ENCODE assay signal across 8 cellular contexts in genomic region chr19:39405930-39406655, GRCh38. TPM values are rescaled to one million over a fixed set of nuclear protein-coding genes. Genes with fewer than 3 reads are reported as not detected.
DNase-seq lines count a peak whose midpoint lies in the region; ATAC-seq and TF ChIP-seq lines count a peak whose summit lies in the region.

No MANE protein-coding gene starts in this region.

- ATAC-seq in lung (ENCODE audit: insufficient read depth, low FRiP score): no peak
- no peak for ATAC-seq in HG03045 (IDR thresholded peaks at IDR 0.05; ENCODE audit: unreplicated experiment)
- no peak for ATAC-seq in GM21381 (IDR thresholded peaks at IDR 0.05; ENCODE audit: unreplicated experiment)

- H3K4me3 ChIP-seq in HUES48 (ENCODE audit: low read depth, low read length) (peak overlapping the region; percentile 99), lung (peak overlapping the region; percentile 42)

- H3K9ac ChIP-seq in HUES48 (ENCODE audit: low read depth, low read length): no peak overlapping the region

- WGBS in lung, 2 donors: 13 to 17% methylated on average over 22 of the region's 22 CpGs

- H3K27me3 ChIP-seq in HUES48 (ENCODE audit: control insufficient read depth, insufficient read depth, low read length): no peaks in the 10 kb centered on the region
- H3K27me3 ChIP-seq in lung (ENCODE audit: control insufficient read depth, insufficient read depth): no peaks in the 10 kb centered on the region

- H3K4me3 Mint-ChIP-seq in brain: peak overlapping the region; percentile 83 to 90 (median 86)

- H3K36me3 ChIP-seq in HUES48 (ENCODE audit: control insufficient read depth, insufficient read depth, low read length): 0 out of 2 replicates have a peak, but pooled peaks cover 4% of the 10 kb centered on the region
- peaks cover 3 to 12% of the 10 kb centered on the region in 2 donors for H3K36me3 ChIP-seq in lung (ENCODE audit: control insufficient read depth in 2 of 2, insufficient read depth in 2 of 2, low read length in 2 of 2)

- peaks cover 0 to 5% (median 0%) of the 10 kb centered on the region in 5 experiments for H3K9me3 Mint-ChIP-seq in brain

- peaks cover 5% of the 10 kb centered on the region for H3K36me3 Mint-ChIP-seq in brain

- H3K27ac ChIP-seq in HUES48 (ENCODE audit: low read depth, low read length) (peak overlapping the region; percentile 55), lung (ENCODE audit: low read depth in 1 of 2, low read length in 1 of 2) (peak overlapping the region; percentile 55 to 97)

- DNase-seq in T-helper 9 cell (peak; percentile 81), lung (ENCODE audit: low spot score) (no peak), medulla oblongata (ENCODE audit: extremely low spot score) (no peak)
- peak; percentile 70 to 79 for DNase-seq in stimulated activated CD8-positive, alpha-beta memory T cell treated with anti-CD3 and anti-CD28 coated beads, Interleukin-15, amount 100 ng/mL, for 48 hours (ENCODE audit: low read depth in 2 of 2)

- H3K27ac Mint-ChIP-seq in brain: peak overlapping the region; percentile 83 to 96 (median 90)

- no peaks in the 10 kb centered on the region for H3K9me3 ChIP-seq in HUES48 (ENCODE audit: control insufficient read depth, insufficient read depth, low read length)
- H3K9me3 ChIP-seq in lung (ENCODE audit: control insufficient read depth in 2 of 2, insufficient read depth in 1 of 2, low read length in 1 of 2): no peaks in the 10 kb centered on the region

- peaks cover 66% of the 10 kb centered on the region for H3K4me1 Mint-ChIP-seq in brain

- TF ChIP-seq CTCF in brain (conservative IDR thresholded peaks at IDR 0.05) (no peak), lung (IDR thresholded peaks at IDR 0.05; ENCODE audit: control extremely low read depth, extremely low read depth) (no peak)

- H3K4me1 ChIP-seq in HUES48 (ENCODE audit: control insufficient read depth, insufficient read depth, low read length): peaks cover 41% of the 10 kb centered on the region
- H3K4me1 ChIP-seq in lung (ENCODE audit: control insufficient read depth in 2 of 2, insufficient read depth in 2 of 2, low read length in 2 of 2): peaks cover 0 to 16% of the 10 kb centered on the region in 2 donors

- peaks cover 58% of the 10 kb centered on the region for H3K27me3 Mint-ChIP-seq in brain

RNA-seq across cellular contexts. Expression of gene ZFP36, which starts 0.6 kb away (rescaled TPM):
- polyA plus RNA-seq in brain (ENCODE audit: insufficient read depth, low read depth, low replicate concordance) (20.6 TPM), lung (100 to 1,000 TPM; 174 to 655 TPM)
- total RNA-seq in lung: 100 to 1,000 TPM in 1 of 2 donors, 10 to 100 TPM in 1; 41.2 to 170 TPM

RNA-seq across cellular contexts. Expression of gene PLEKHG2, which starts 6.4 kb away (rescaled TPM):
- polyA plus RNA-seq in brain (ENCODE audit: insufficient read depth, low read depth, low replicate concordance): 28.8 TPM
- 10 to 100 TPM; 33.4 to 52.7 TPM for total RNA-seq in lung
- polyA plus RNA-seq in lung: 10 to 100 TPM; 15.5 to 20.9 TPM

RNA-seq across cellular contexts. Expression of gene MED29, which starts 14.9 kb away (rescaled TPM):
- 71.5 TPM for polyA plus RNA-seq in brain (ENCODE audit: insufficient read depth, low read depth, low replicate concordance)
- total RNA-seq in lung: 10 to 100 TPM; 16.5 to 36.3 TPM
- 10 to 100 TPM; 29.4 to 36.8 TPM for polyA plus RNA-seq in lung

RNA-seq across cellular contexts. Expression of gene PAF1, which starts 15.2 kb away (rescaled TPM):
- 92.9 TPM for polyA plus RNA-seq in brain (ENCODE audit: insufficient read depth, low read depth, low replicate concordance)
- 10 to 100 TPM; 24.8 to 32.9 TPM for total RNA-seq in lung
- polyA plus RNA-seq in lung: 10 to 100 TPM; 35.1 to 41.8 TPM

RNA-seq across cellular contexts. Expression of gene RPS16, which starts 29.7 kb away (rescaled TPM):
- 2,932 TPM for polyA plus RNA-seq in brain (ENCODE audit: insufficient read depth, low read depth, low replicate concordance)
- total RNA-seq in lung: 1,000 to 10,000 TPM in 1 of 2 donors, 100 to 1,000 TPM in 1; 108 to 1,772 TPM
- polyA plus RNA-seq in lung: 1,000 to 10,000 TPM; 2,468 to 3,242 TPM

Comparison
In these comparisons a context has a peak if more than half of its experiments do, and no peak if none do; other contexts are left out.
1. DNase-seq: peak in T-helper 9 cell (single experiment) and stimulated activated CD8-positive, alpha-beta memory T cell treated with anti-CD3 and anti-CD28 coated beads, Interleukin-15, amount 100 ng/mL, for 48 hours (2 of 2); none in lung (single experiment) and medulla oblongata (single experiment).